1 cellular context compared by ENCODE assay signal in genomic region chr16:52294660-52295059, GRCh38.
A peak's percentile ranks its signal among the peaks of the same experiment; 100 is the strongest.
TF ChIP-seq lines count a peak whose summit lies in the region.

No MANE protein-coding gene starts in this region.

TF ChIP-seq in HepG2, 621 proteins besides CTCF, POLR2A, EP300 and RAD21 (continued from another document):
- TF ChIP-seq, protein P1, sequence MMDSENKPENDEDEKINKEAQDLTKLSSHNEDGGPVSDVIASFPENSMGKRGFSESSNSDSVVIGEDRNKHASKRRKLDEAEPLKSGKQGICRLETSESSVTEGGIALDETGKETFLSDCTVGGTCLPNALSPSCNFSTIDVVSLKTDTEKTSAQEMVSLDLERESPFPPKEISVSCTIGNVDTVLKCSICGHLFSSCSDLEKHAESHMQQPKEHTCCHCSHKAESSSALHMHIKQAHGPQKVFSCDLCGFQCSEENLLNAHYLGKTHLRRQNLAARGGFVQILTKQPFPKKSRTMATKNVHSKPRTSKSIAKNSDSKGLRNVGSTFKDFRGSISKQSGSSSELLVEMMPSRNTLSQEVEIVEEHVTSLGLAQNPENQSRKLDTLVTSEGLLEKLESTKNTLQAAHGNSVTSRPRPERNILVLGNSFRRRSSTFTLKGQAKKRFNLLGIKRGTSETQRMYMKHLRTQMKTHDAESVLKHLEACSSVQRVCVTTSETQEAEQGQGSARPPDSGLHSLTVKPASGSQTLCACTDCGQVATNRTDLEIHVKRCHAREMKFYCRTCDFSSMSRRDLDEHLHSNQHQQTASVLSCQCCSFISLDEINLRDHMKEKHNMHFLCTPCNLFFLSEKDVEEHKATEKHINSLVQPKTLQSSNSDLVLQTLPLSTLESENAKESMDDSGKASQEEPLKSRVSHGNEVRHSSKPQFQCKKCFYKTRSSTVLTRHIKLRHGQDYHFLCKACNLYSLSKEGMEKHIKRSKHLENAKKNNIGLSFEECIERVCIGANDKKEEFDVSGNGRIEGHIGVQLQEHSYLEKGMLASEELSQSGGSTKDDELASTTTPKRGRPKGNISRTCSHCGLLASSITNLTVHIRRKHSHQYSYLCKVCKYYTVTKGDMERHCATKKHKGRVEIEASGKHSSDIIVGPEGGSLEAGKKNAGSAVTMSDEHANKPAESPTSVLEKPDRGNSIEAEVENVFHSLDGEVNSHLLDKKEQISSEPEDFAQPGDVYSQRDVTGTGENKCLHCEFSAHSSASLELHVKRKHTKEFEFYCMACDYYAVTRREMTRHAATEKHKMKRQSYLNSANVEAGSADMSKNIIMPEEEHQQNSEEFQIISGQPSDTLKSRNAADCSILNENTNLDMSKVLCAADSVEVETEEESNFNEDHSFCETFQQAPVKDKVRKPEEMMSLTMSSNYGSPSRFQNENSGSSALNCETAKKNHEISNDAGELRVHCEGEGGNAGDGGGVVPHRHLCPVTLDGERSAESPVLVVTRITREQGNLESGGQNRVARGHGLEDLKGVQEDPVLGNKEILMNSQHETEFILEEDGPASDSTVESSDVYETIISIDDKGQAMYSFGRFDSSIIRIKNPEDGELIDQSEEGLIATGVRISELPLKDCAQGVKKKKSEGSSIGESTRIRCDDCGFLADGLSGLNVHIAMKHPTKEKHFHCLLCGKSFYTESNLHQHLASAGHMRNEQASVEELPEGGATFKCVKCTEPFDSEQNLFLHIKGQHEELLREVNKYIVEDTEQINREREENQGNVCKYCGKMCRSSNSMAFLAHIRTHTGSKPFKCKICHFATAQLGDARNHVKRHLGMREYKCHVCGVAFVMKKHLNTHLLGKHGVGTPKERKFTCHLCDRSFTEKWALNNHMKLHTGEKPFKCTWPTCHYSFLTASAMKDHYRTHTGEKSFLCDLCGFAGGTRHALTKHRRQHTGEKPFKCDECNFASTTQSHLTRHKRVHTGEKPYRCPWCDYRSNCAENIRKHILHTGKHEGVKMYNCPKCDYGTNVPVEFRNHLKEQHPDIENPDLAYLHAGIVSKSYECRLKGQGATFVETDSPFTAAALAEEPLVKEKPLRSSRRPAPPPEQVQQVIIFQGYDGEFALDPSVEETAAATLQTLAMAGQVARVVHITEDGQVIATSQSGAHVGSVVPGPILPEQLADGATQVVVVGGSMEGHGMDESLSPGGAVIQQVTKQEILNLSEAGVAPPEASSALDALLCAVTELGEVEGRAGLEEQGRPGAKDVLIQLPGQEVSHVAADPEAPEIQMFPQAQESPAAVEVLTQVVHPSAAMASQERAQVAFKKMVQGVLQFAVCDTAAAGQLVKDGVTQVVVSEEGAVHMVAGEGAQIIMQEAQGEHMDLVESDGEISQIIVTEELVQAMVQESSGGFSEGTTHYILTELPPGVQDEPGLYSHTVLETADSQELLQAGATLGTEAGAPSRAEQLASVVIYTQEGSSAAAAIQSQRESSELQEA (CRISPR knock-in tag; IDR thresholded peaks at IDR 0.05; ENCODE audit: not compliant biosample characterization): no peak
- TF ChIP-seq LRRFIP1 (CRISPR knock-in tag; conservative IDR thresholded peaks at IDR 0.05) (no peak), ZSCAN9 (CRISPR knock-in tag; IDR thresholded peaks at IDR 0.05; ENCODE audit: borderline replicate concordance) (no peak), ZNF501 (CRISPR knock-in tag; IDR thresholded peaks at IDR 0.05) (no peak), ATRX (CRISPR knock-in tag; IDR thresholded peaks at IDR 0.05; ENCODE audit: borderline replicate concordance) (no peak), MIER2 (CRISPR knock-in tag; IDR thresholded peaks at IDR 0.05) (no peak), HNRNPK (IDR thresholded peaks at IDR 0.05; ENCODE audit: low read depth, low read length, poor library complexity, severe bottlenecking) (no peak), ZNF230 (CRISPR knock-in tag; IDR thresholded peaks at IDR 0.05) (no peak), JUND (CRISPR knock-in tag; IDR thresholded peaks at IDR 0.05) (no peak), FOXP1 (IDR thresholded peaks at IDR 0.05) (no peak), FOXP1 (CRISPR knock-in tag; IDR thresholded peaks at IDR 0.05) (0 out of 2 replicates have a peak, but pooled peaks have one; percentile 32), ZSCAN22 (CRISPR knock-in tag; IDR thresholded peaks at IDR 0.05) (no peak), NCOA2 (CRISPR knock-in tag; IDR thresholded peaks at IDR 0.05) (no peak), GATAD2A (CRISPR knock-in tag; IDR thresholded peaks at IDR 0.05) (0 out of 2 replicates have a peak, but pooled peaks have one; percentile 20)
- TF ChIP-seq, protein P2, sequence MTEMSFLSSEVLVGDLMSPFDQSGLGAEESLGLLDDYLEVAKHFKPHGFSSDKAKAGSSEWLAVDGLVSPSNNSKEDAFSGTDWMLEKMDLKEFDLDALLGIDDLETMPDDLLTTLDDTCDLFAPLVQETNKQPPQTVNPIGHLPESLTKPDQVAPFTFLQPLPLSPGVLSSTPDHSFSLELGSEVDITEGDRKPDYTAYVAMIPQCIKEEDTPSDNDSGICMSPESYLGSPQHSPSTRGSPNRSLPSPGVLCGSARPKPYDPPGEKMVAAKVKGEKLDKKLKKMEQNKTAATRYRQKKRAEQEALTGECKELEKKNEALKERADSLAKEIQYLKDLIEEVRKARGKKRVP (CRISPR knock-in tag; IDR thresholded peaks at IDR 0.05): peak in 1 of 2 experiments; percentile 91; a peak in 2 of 4 replicates
TF ChIP-seq in HepG2: peak in this region for 3.
